In genomic region chr7:87059525-87060287, GRCh38 we compare ENCODE assay signal across 8 cellular contexts. TPM values are rescaled to one million over a fixed set of nuclear protein-coding genes. Genes with fewer than 3 reads are reported as not detected.
DNase-seq lines count a peak whose midpoint lies in the region; ATAC-seq and TF ChIP-seq lines count a peak whose summit lies in the region.

A gene with protein sequence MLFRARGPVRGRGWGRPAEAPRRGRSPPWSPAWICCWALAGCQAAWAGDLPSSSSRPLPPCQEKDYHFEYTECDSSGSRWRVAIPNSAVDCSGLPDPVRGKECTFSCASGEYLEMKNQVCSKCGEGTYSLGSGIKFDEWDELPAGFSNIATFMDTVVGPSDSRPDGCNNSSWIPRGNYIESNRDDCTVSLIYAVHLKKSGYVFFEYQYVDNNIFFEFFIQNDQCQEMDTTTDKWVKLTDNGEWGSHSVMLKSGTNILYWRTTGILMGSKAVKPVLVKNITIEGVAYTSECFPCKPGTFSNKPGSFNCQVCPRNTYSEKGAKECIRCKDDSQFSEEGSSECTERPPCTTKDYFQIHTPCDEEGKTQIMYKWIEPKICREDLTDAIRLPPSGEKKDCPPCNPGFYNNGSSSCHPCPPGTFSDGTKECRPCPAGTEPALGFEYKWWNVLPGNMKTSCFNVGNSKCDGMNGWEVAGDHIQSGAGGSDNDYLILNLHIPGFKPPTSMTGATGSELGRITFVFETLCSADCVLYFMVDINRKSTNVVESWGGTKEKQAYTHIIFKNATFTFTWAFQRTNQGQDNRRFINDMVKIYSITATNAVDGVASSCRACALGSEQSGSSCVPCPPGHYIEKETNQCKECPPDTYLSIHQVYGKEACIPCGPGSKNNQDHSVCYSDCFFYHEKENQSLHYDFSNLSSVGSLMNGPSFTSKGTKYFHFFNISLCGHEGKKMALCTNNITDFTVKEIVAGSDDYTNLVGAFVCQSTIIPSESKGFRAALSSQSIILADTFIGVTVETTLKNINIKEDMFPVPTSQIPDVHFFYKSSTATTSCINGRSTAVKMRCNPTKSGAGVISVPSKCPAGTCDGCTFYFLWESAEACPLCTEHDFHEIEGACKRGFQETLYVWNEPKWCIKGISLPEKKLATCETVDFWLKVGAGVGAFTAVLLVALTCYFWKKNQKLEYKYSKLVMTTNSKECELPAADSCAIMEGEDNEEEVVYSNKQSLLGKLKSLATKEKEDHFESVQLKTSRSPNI (minus strand): TSS chr7:87059654. CDS start chr7:87059513, 141 bp downstream.

- no peak for TF ChIP-seq CTCF in activated B cell treated with CpG ODN at 0.5 μM for 24 hours (IDR thresholded peaks at IDR 0.05)

- peak within 1 kb of the TSS; percentile 88 for H3K4me3 Mint-ChIP-seq in activated B cell treated with CpG ODN at 0.5 μM for 24 hours
- peak within 1 kb of the TSS; percentile 73 for H3K4me3 Mint-ChIP-seq in central memory CD8-positive, alpha-beta T cell

- POLR2A ChIA-PET in activated B cell treated with CpG ODN at 0.5 μM for 24 hours (lab: Charles Lee): interaction anchor here (0.7 to 2.4 kb wide), 3 partner anchors 93 to 160 kb away, joined by 4 to 16 read pairs (median 14); partner anchors contain the start of genes DMTF1 and TMEM243

- H3K4me1 Mint-ChIP-seq in activated B cell treated with CpG ODN at 0.5 μM for 24 hours: peaks cover 14% of the 10 kb centered on the region
- peaks cover 13% of the 10 kb centered on the region for H3K4me1 Mint-ChIP-seq in central memory CD8-positive, alpha-beta T cell

- no peaks in the 10 kb centered on the region for H3K9me3 Mint-ChIP-seq in activated B cell treated with CpG ODN at 0.5 μM for 24 hours
- H3K9me3 Mint-ChIP-seq in central memory CD8-positive, alpha-beta T cell: no peaks in the 10 kb centered on the region

- CTCF ChIA-PET in activated B cell treated with CpG ODN at 0.5 μM for 24 hours (lab: Charles Lee): interaction anchor here (0.6 to 1.4 kb wide), 8 partner anchors 31 to 178 kb away, joined by 3 to 4 read pairs (median 3); no protein-coding TSS in a partner anchor

- H3K27ac Mint-ChIP-seq in activated B cell treated with CpG ODN at 0.5 μM for 24 hours: peak within 1 kb of the TSS; percentile 77
- no peak within 1 kb of the TSS for H3K27ac Mint-ChIP-seq in central memory CD8-positive, alpha-beta T cell (ENCODE audit: low read depth)

- no peaks in the 10 kb centered on the region for H3K27me3 Mint-ChIP-seq in activated B cell treated with CpG ODN at 0.5 μM for 24 hours
- H3K27me3 Mint-ChIP-seq in central memory CD8-positive, alpha-beta T cell: peaks cover 11% of the 10 kb centered on the region

- H3K36me3 Mint-ChIP-seq in activated B cell treated with CpG ODN at 0.5 μM for 24 hours (ENCODE audit: low read depth): no peaks in the 10 kb centered on the region
- H3K36me3 Mint-ChIP-seq in central memory CD8-positive, alpha-beta T cell (ENCODE audit: insufficient read depth): no peaks in the 10 kb centered on the region

- ATAC-seq in GM18519 (IDR thresholded peaks at IDR 0.05; ENCODE audit: low FRiP score, unreplicated experiment) (peak; percentile 94), HG03039 (IDR thresholded peaks at IDR 0.05; ENCODE audit: unreplicated experiment) (peak; percentile 93), activated B cell treated with CpG ODN at 0.5 μM for 24 hours (ENCODE audit: low read depth) (peak; percentile 96)
- ATAC-seq in central memory CD8-positive, alpha-beta T cell (replicated peaks; ENCODE audit: extremely low read depth, poor library complexity, severe bottlenecking): peak; percentile 92

- intact Hi-C loops in activated B cell treated with CpG ODN at 0.5 μM for 24 hours (cut with micrococcal nuclease): loop anchor here (1.0 to 10.0 kb wide), 10 partner anchors 15 to 1165 kb away; partner anchors contain the start of genes ABCB4, CROT, DBF4 and DMTF1

- DNase-seq in 8988T: peak; percentile 47
- DNase-seq in NCI-H2107 treated with DMSO at 0.1 percent for 48 hours (lab: John Stamatoyannopoulos, UW; ENCODE audit: unreplicated experiment): peak; percentile 79
- peak; percentile 94 for DNase-seq in activated B cell treated with CpG ODN at 0.5 μM for 24 hours
- DNase-seq in central memory CD8-positive, alpha-beta T cell (ENCODE audit: low spot score in 2 of 2): peak; percentile 64 to 66
- peak; percentile 92 for DNase-seq in islet precursor cell
- DNase-seq in stimulated activated CD4-positive, alpha-beta T cell treated with anti-CD3 and anti-CD28 coated beads, Interleukin-15, amount 100 ng/mL, for 1 hour (ENCODE audit: low read depth in 1 of 2, low spot score in 1 of 2): peak; percentile 63 to 77

RNA-seq across cellular contexts. Expression of the gene that starts here (rescaled TPM):
- total RNA-seq in activated B cell treated with CpG ODN at 0.5 μM for 24 hours: 4.5 and 5.1 TPM in 2 replicates

Comparison
In these comparisons a context has a peak if more than half of its experiments do, and no peak if none do; other contexts are left out.
1. Peak in every context shown above with its lines: DNase-seq and ATAC-seq.